In the genomic region with DNA sequence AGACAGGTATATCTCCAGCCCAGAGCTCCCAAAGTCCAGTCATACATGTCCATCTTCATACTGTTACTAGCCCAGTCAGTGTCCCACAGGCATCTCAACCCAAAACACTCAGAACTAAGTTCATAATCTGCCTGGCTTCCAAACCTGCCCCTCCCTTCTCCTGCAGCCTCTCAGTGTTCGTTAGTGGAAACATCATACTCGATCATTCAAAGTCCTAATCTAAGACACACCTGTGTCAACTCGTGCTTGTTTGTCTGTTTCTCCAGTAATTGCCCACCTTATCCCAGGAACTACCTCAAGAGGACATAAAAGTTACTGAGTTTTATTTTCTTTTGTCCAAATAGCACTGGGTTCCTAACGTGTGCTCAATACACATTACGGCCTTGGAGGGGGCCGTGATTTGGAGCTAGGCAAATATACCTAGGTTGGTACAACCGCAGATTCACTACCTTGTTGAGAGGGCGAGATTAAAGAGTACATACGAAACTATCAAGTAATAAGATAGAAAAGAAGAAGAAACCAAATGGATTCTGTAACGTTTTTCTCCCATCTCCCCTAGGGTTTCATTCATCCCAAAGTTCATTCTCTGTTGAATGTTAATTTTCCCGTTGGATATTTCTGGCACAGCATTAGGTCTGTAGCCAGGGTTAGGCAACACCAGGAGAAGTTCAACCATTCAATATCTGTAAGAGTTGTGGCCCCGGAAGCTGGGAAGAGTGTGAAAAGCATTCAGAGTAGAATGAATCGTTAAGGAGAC, we compare ENCODE assay signal across 2 cellular contexts.
TF ChIP-seq lines count a peak whose summit lies in the region.

No MANE protein-coding gene starts in this region.

TF ChIP-seq in WTC11, 78 proteins besides CTCF, POLR2A, EP300 and RAD21:
- no peak for TF ChIP-seq ZNF396 (CRISPR knock-in tag; IDR thresholded peaks at IDR 0.05; ENCODE audit: borderline replicate concordance)
- TF ChIP-seq ESRRA (CRISPR knock-in tag; IDR thresholded peaks at IDR 0.05; ENCODE audit: borderline replicate concordance): no peak
- TF ChIP-seq, protein P1, sequence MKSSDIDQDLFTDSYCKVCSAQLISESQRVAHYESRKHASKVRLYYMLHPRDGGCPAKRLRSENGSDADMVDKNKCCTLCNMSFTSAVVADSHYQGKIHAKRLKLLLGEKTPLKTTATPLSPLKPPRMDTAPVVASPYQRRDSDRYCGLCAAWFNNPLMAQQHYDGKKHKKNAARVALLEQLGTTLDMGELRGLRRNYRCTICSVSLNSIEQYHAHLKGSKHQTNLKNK (CRISPR knock-in tag; IDR thresholded peaks at IDR 0.05): no peak
- no peak for TF ChIP-seq TEAD4 (CRISPR knock-in tag; IDR thresholded peaks at IDR 0.05)
- TF ChIP-seq PRRX2 (CRISPR knock-in tag; IDR thresholded peaks at IDR 0.05): no peak
- TF ChIP-seq GABPB1 (CRISPR knock-in tag; IDR thresholded peaks at IDR 0.05): 0 out of 2 replicates have a peak, but pooled peaks have one; percentile 11

TF ChIP-seq in HepG2, 621 proteins besides CTCF, POLR2A, EP300 and RAD21 (continues in another document):
- TF ChIP-seq ZNF20 (CRISPR knock-in tag; IDR thresholded peaks at IDR 0.05) (no peak), THAP11 (CRISPR knock-in tag; IDR thresholded peaks at IDR 0.05) (peak; percentile 51), ZNF563 (CRISPR knock-in tag; IDR thresholded peaks at IDR 0.05) (no peak), SAP130 (CRISPR knock-in tag; IDR thresholded peaks at IDR 0.05; ENCODE audit: low read depth) (0 out of 2 replicates have a peak, but pooled peaks have one; percentile 19), SRSF9 (IDR thresholded peaks at IDR 0.05; ENCODE audit: borderline replicate concordance, insufficient read depth, low read depth, low read length, poor library complexity, severe bottlenecking) (no peak), FOXC1 (CRISPR knock-in tag; IDR thresholded peaks at IDR 0.05; ENCODE audit: borderline replicate concordance) (no peak; the same call in 1 of the 2 replicates), U2AF2 (IDR thresholded peaks at IDR 0.05; ENCODE audit: low read depth, low read length) (no peak), ZNF788 (CRISPR knock-in tag; IDR thresholded peaks at IDR 0.05; ENCODE audit: borderline replicate concordance) (no peak; the same call in 1 of the 2 replicates), HNF4A (CRISPR knock-in tag; IDR thresholded peaks at IDR 0.05) (peak; percentile 36; the same call in 1 of the 2 replicates), ZC3H4 (CRISPR knock-in tag; IDR thresholded peaks at IDR 0.05; ENCODE audit: borderline replicate concordance) (no peak), TEAD2 (CRISPR knock-in tag; IDR thresholded peaks at IDR 0.05) (no peak), NAIF1 (CRISPR knock-in tag; IDR thresholded peaks at IDR 0.05; ENCODE audit: borderline replicate concordance) (no peak), ZNF235 (CRISPR knock-in tag; IDR thresholded peaks at IDR 0.05; ENCODE audit: borderline replicate concordance) (no peak), ATF1 (CRISPR knock-in tag; IDR thresholded peaks at IDR 0.05) (no peak), ZSCAN25 (CRISPR knock-in tag; IDR thresholded peaks at IDR 0.05) (no peak), MAFG (CRISPR knock-in tag; IDR thresholded peaks at IDR 0.05) (no peak), HOXA5 (CRISPR knock-in tag; IDR thresholded peaks at IDR 0.05) (no peak)
- TF ChIP-seq, protein P2, sequence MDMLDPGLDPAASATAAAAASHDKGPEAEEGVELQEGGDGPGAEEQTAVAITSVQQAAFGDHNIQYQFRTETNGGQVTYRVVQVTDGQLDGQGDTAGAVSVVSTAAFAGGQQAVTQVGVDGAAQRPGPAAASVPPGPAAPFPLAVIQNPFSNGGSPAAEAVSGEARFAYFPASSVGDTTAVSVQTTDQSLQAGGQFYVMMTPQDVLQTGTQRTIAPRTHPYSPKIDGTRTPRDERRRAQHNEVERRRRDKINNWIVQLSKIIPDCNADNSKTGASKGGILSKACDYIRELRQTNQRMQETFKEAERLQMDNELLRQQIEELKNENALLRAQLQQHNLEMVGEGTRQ (IDR thresholded peaks at IDR 0.05; ENCODE audit: low read depth, low read length): no peak
- TF ChIP-seq, protein P2 (CRISPR knock-in tag; IDR thresholded peaks at IDR 0.05; ENCODE audit: borderline replicate concordance): no peak
- TF ChIP-seq, protein P3, sequence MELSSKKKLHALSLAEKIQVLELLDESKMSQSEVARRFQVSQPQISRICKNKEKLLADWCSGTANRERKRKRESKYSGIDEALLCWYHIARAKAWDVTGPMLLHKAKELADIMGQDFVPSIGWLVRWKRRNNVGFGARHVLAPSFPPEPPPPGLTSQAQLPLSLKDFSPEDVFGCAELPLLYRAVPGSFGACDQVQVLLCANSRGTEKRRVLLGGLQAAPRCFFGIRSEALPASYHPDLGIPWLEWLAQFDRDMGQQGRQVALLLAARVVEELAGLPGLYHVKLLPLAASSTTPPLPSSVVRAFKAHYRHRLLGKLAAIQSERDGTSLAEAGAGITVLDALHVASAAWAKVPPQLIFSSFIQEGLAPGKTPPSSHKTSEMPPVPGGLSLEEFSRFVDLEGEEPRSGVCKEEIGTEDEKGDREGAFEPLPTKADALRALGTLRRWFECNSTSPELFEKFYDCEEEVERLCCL (CRISPR knock-in tag; IDR thresholded peaks at IDR 0.05; ENCODE audit: borderline replicate concordance): no peak
- TF ChIP-seq, protein P4, sequence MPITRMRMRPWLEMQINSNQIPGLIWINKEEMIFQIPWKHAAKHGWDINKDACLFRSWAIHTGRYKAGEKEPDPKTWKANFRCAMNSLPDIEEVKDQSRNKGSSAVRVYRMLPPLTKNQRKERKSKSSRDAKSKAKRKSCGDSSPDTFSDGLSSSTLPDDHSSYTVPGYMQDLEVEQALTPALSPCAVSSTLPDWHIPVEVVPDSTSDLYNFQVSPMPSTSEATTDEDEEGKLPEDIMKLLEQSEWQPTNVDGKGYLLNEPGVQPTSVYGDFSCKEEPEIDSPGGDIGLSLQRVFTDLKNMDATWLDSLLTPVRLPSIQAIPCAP (CRISPR knock-in tag; IDR thresholded peaks at IDR 0.05; ENCODE audit: low read depth): no peak
- TF ChIP-seq, protein P5, sequence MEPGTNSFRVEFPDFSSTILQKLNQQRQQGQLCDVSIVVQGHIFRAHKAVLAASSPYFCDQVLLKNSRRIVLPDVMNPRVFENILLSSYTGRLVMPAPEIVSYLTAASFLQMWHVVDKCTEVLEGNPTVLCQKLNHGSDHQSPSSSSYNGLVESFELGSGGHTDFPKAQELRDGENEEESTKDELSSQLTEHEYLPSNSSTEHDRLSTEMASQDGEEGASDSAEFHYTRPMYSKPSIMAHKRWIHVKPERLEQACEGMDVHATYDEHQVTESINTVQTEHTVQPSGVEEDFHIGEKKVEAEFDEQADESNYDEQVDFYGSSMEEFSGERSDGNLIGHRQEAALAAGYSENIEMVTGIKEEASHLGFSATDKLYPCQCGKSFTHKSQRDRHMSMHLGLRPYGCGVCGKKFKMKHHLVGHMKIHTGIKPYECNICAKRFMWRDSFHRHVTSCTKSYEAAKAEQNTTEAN (CRISPR knock-in tag; conservative IDR thresholded peaks at IDR 0.05): no peak
- TF ChIP-seq, protein P6, sequence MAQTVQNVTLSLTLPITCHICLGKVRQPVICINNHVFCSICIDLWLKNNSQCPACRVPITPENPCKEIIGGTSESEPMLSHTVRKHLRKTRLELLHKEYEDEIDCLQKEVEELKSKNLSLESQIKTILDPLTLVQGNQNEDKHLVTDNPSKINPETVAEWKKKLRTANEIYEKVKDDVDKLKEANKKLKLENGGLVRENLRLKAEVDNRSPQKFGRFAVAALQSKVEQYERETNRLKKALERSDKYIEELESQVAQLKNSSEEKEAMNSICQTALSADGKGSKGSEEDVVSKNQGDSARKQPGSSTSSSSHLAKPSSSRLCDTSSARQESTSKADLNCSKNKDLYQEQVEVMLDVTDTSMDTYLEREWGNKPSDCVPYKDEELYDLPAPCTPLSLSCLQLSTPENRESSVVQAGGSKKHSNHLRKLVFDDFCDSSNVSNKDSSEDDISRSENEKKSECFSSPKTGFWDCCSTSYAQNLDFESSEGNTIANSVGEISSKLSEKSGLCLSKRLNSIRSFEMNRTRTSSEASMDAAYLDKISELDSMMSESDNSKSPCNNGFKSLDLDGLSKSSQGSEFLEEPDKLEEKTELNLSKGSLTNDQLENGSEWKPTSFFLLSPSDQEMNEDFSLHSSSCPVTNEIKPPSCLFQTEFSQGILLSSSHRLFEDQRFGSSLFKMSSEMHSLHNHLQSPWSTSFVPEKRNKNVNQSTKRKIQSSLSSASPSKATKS (CRISPR knock-in tag; IDR thresholded peaks at IDR 0.05): no peak
- TF ChIP-seq, protein P7, sequence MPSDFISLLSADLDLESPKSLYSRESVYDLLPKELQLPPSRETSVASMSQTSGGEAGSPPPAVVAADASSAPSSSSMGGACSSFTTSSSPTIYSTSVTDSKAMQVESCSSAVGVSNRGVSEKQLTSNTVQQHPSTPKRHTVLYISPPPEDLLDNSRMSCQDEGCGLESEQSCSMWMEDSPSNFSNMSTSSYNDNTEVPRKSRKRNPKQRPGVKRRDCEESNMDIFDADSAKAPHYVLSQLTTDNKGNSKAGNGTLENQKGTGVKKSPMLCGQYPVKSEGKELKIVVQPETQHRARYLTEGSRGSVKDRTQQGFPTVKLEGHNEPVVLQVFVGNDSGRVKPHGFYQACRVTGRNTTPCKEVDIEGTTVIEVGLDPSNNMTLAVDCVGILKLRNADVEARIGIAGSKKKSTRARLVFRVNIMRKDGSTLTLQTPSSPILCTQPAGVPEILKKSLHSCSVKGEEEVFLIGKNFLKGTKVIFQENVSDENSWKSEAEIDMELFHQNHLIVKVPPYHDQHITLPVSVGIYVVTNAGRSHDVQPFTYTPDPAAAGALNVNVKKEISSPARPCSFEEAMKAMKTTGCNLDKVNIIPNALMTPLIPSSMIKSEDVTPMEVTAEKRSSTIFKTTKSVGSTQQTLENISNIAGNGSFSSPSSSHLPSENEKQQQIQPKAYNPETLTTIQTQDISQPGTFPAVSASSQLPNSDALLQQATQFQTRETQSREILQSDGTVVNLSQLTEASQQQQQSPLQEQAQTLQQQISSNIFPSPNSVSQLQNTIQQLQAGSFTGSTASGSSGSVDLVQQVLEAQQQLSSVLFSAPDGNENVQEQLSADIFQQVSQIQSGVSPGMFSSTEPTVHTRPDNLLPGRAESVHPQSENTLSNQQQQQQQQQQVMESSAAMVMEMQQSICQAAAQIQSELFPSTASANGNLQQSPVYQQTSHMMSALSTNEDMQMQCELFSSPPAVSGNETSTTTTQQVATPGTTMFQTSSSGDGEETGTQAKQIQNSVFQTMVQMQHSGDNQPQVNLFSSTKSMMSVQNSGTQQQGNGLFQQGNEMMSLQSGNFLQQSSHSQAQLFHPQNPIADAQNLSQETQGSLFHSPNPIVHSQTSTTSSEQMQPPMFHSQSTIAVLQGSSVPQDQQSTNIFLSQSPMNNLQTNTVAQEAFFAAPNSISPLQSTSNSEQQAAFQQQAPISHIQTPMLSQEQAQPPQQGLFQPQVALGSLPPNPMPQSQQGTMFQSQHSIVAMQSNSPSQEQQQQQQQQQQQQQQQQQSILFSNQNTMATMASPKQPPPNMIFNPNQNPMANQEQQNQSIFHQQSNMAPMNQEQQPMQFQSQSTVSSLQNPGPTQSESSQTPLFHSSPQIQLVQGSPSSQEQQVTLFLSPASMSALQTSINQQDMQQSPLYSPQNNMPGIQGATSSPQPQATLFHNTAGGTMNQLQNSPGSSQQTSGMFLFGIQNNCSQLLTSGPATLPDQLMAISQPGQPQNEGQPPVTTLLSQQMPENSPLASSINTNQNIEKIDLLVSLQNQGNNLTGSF (CRISPR knock-in tag; IDR thresholded peaks at IDR 0.05): no peak
- TF ChIP-seq, protein P8, sequence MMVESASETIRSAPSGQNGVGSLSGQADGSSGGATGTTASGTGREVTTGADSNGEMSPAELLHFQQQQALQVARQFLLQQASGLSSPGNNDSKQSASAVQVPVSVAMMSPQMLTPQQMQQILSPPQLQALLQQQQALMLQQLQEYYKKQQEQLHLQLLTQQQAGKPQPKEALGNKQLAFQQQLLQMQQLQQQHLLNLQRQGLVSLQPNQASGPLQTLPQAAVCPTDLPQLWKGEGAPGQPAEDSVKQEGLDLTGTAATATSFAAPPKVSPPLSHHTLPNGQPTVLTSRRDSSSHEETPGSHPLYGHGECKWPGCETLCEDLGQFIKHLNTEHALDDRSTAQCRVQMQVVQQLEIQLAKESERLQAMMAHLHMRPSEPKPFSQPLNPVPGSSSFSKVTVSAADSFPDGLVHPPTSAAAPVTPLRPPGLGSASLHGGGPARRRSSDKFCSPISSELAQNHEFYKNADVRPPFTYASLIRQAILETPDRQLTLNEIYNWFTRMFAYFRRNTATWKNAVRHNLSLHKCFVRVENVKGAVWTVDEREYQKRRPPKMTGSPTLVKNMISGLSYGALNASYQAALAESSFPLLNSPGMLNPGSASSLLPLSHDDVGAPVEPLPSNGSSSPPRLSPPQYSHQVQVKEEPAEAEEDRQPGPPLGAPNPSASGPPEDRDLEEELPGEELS (CRISPR knock-in tag; IDR thresholded peaks at IDR 0.05): no peak
- TF ChIP-seq, protein P9, sequence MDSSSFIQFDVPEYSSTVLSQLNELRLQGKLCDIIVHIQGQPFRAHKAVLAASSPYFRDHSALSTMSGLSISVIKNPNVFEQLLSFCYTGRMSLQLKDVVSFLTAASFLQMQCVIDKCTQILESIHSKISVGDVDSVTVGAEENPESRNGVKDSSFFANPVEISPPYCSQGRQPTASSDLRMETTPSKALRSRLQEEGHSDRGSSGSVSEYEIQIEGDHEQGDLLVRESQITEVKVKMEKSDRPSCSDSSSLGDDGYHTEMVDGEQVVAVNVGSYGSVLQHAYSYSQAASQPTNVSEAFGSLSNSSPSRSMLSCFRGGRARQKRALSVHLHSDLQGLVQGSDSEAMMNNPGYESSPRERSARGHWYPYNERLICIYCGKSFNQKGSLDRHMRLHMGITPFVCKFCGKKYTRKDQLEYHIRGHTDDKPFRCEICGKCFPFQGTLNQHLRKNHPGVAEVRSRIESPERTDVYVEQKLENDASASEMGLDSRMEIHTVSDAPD (CRISPR knock-in tag; IDR thresholded peaks at IDR 0.05): peak; percentile 71; the same call in 1 of the 2 replicates
- TF ChIP-seq, protein P10, sequence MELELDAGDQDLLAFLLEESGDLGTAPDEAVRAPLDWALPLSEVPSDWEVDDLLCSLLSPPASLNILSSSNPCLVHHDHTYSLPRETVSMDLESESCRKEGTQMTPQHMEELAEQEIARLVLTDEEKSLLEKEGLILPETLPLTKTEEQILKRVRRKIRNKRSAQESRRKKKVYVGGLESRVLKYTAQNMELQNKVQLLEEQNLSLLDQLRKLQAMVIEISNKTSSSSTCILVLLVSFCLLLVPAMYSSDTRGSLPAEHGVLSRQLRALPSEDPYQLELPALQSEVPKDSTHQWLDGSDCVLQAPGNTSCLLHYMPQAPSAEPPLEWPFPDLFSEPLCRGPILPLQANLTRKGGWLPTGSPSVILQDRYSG (CRISPR knock-in tag; IDR thresholded peaks at IDR 0.05): no peak
- TF ChIP-seq, protein P11, sequence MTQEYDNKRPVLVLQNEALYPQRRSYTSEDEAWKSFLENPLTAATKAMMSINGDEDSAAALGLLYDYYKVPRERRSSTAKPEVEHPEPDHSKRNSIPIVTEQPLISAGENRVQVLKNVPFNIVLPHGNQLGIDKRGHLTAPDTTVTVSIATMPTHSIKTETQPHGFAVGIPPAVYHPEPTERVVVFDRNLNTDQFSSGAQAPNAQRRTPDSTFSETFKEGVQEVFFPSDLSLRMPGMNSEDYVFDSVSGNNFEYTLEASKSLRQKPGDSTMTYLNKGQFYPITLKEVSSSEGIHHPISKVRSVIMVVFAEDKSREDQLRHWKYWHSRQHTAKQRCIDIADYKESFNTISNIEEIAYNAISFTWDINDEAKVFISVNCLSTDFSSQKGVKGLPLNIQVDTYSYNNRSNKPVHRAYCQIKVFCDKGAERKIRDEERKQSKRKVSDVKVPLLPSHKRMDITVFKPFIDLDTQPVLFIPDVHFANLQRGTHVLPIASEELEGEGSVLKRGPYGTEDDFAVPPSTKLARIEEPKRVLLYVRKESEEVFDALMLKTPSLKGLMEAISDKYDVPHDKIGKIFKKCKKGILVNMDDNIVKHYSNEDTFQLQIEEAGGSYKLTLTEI (CRISPR knock-in tag; conservative IDR thresholded peaks at IDR 0.05): no peak
